Comparison of ENCODE assay signal across 1 cellular context in genomic region chr21:34919406-34919805, GRCh38.
TF ChIP-seq lines count a peak whose summit lies in the region.

No MANE protein-coding gene starts in this region.

TF ChIP-seq in K562, 482 proteins besides CTCF, POLR2A, EP300 and RAD21 (continued from another document):
- TF ChIP-seq THAP12 (CRISPR knock-in tag; IDR thresholded peaks at IDR 0.05) (no peak), TFAM (CRISPR knock-in tag; conservative IDR thresholded peaks at IDR 0.05) (no peak), GABPA (tag; conservative IDR thresholded peaks at IDR 0.05; ENCODE audit: low read depth) (no peak), PYGO2 (tag; IDR thresholded peaks at IDR 0.05) (no peak), GATAD2B (IDR thresholded peaks at IDR 0.05; ENCODE audit: borderline replicate concordance) (no peak), SOX6 (IDR thresholded peaks at IDR 0.05) (no peak)
